ENCODE assay signal across 8 cellular contexts in genomic region chr17:81391964-81392908, GRCh38. TPM values are rescaled to one million over a fixed set of nuclear protein-coding genes. Genes with fewer than 3 reads are reported as not detected.
DNase-seq lines count a peak whose midpoint lies in the region; ATAC-seq, FAIRE-seq and TF ChIP-seq lines count a peak whose summit lies in the region.

No MANE protein-coding gene starts in this region.

- H4K20me1 ChIP-seq in Loucy (ENCODE audit: insufficient read depth, low read length, poor library complexity, severe bottlenecking), result peaks cover 29% of the 10 kb centered on the region

- CTCF ChIA-PET in A549 (lab: Yijun Ruan, JAX), result interaction anchor here (0.7 to 8.6 kb wide), 10 partner anchors 9 to 137 kb away, joined by 3 to 121 read pairs (median 6); no protein-coding TSS in a partner anchor

- peaks cover 92% of the 10 kb centered on the region for H3K79me2 ChIP-seq in Loucy (ENCODE audit: insufficient read depth, low read length)

- TF ChIP-seq EP300 in A549 (IDR thresholded peaks at IDR 0.05), result no peak

- H2AFZ ChIP-seq in Loucy (ENCODE audit: low read length), result no peak overlapping the region

- TF ChIP-seq POLR2A in A549 (IDR thresholded peaks at IDR 0.05; ENCODE audit: low read length), result no peak

- peaks cover 8% of the 10 kb centered on the region for H3K27me3 ChIP-seq in Loucy (ENCODE audit: insufficient read depth, low read length, poor library complexity, severe bottlenecking)
- peaks cover 47% of the 10 kb centered on the region for H3K27me3 ChIP-seq in ectodermal cell (ENCODE audit: control insufficient read depth, insufficient read depth, low read length, poor library complexity, severe bottlenecking)
- peaks cover 0 to 4% of the 10 kb centered on the region in 2 donors for H3K27me3 ChIP-seq in mucosa of rectum (ENCODE audit: control insufficient read depth in 2 of 2, insufficient read depth in 2 of 2, low read length in 2 of 2)

- H3K4me3 ChIP-seq in A549 (peak overlapping the region; percentile 69), Loucy (ENCODE audit: low read length, poor library complexity, severe bottlenecking) (peak overlapping the region; percentile 80), ectodermal cell (ENCODE audit: insufficient read depth, low read depth, low read length) (peak overlapping the region; percentile 80), mucosa of rectum (ENCODE audit: low read length in 2 of 2) (peak overlapping the region; percentile 69 to 75)

- H3F3A ChIP-seq in Loucy (ENCODE audit: low read depth), result peaks cover 5% of the 10 kb centered on the region

- peak overlapping the region; percentile 90 to 95; a peak in 5 of 6 replicates for H3K27ac ChIP-seq in A549
- H3K27ac ChIP-seq in ectodermal cell (ENCODE audit: insufficient read depth, low read depth, low read length, poor library complexity, severe bottlenecking), result no peak overlapping the region
- peak overlapping the region; percentile 82 to 84 for H3K27ac ChIP-seq in mucosa of rectum (ENCODE audit: low read depth in 2 of 2, low read length in 2 of 2)

- H3K36me3 ChIP-seq in Loucy (ENCODE audit: insufficient read depth, low read length) (no peaks in the 10 kb centered on the region), ectodermal cell (ENCODE audit: control insufficient read depth, insufficient read depth, low read length) (peaks cover 4% of the 10 kb centered on the region), mucosa of rectum (ENCODE audit: control insufficient read depth in 2 of 2, insufficient read depth in 2 of 2, low read length in 2 of 2) (no peaks in the 10 kb centered on the region)

- 88% methylated on average over 33 of the region's 33 CpGs for WGBS in A549 (ENCODE audit: missing lambda C conversion rate)
- WGBS in ectodermal cell, 2 experiments, result 34 to 39% methylated on average over 33 of the region's 33 CpGs

- POLR2A ChIA-PET in A549 (lab: Yijun Ruan, JAX), result interaction anchor here (0.7 to 1.0 kb wide), 2 partner anchors 27 to 121 kb away, joined by 3 to 6 read pairs; no protein-coding TSS in a partner anchor

- no peak for FAIRE-seq in A549 (lab: Jason Lieb, UNC)

- no peaks in the 10 kb centered on the region for H3K9me3 ChIP-seq in A549
- H3K9me3 ChIP-seq in Loucy (ENCODE audit: insufficient read depth, low read depth, low read length), result no peaks in the 10 kb centered on the region
- H3K9me3 ChIP-seq in ectodermal cell (ENCODE audit: control insufficient read depth, low read length), result no peaks in the 10 kb centered on the region
- no peaks in the 10 kb centered on the region for H3K9me3 ChIP-seq in mucosa of rectum (ENCODE audit: control insufficient read depth in 2 of 2, low read length in 2 of 2)

- H3K9ac ChIP-seq in Loucy (ENCODE audit: low read depth, low read length, poor library complexity, severe bottlenecking), result peak overlapping the region; percentile 97
- H3K9ac ChIP-seq in mucosa of rectum (ENCODE audit: low read depth in 1 of 2, low read length in 2 of 2), result peak overlapping the region; percentile 58 to 90

- ATAC-seq in A549 (no peak), HG03135 (IDR thresholded peaks at IDR 0.05; ENCODE audit: unreplicated experiment) (no peak)

- peaks cover 34% of the 10 kb centered on the region for H3K4me1 ChIP-seq in A549
- H3K4me1 ChIP-seq in Loucy (ENCODE audit: insufficient read depth, low read length, poor library complexity, severe bottlenecking), result peaks cover 58% of the 10 kb centered on the region
- H3K4me1 ChIP-seq in ectodermal cell (ENCODE audit: control insufficient read depth, insufficient read depth, low read length), result peaks cover 59% of the 10 kb centered on the region
- H3K4me1 ChIP-seq in mucosa of rectum (ENCODE audit: control insufficient read depth in 2 of 2, insufficient read depth in 2 of 2, low read length in 2 of 2), result peaks cover 38 to 43% of the 10 kb centered on the region in 2 donors

- no peak for TF ChIP-seq RAD21 in A549 (conservative IDR thresholded peaks at IDR 0.05 in 1 of 2, IDR thresholded peaks at IDR 0.05 in 1 of 2)

- H3K4me2 ChIP-seq in A549, result peak overlapping the region; percentile 92
- H3K4me2 ChIP-seq in Loucy (ENCODE audit: low read depth, low read length, poor library complexity, severe bottlenecking), result peak overlapping the region; percentile 96

- no peaks in the 10 kb centered on the region for H3K9me2 ChIP-seq in Loucy (replicated peaks; ENCODE audit: low read depth, low read length)

- DNase-seq in A549 (ENCODE audit: low read depth in 1 of 2, low spot score in 1 of 2) (no peak), T-helper 9 cell (no peak), NCI-H2196 treated with DMSO at 0.1 percent for 48 hours (lab: John Stamatoyannopoulos, UW; ENCODE audit: unreplicated experiment) (no peak)
- DNase-seq in activated CD4-positive, CD25-positive, alpha-beta regulatory T cell treated with anti-CD3 and anti-CD28 coated beads, Interleukin-2, amount 50 U/mL, for 72 hours, result no peak

- no peak for TF ChIP-seq CTCF in A549 (IDR thresholded peaks at IDR 0.05)
- no peak for TF ChIP-seq CTCF in Loucy (conservative IDR thresholded peaks at IDR 0.05; ENCODE audit: low read length)

TF ChIP-seq in A549, 52 proteins besides CTCF, POLR2A, EP300 and RAD21:
- TF ChIP-seq, protein P1, sequence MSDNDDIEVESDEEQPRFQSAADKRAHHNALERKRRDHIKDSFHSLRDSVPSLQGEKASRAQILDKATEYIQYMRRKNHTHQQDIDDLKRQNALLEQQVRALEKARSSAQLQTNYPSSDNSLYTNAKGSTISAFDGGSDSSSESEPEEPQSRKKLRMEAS (IDR thresholded peaks at IDR 0.05), result no peak
- no peak for TF ChIP-seq REST (IDR thresholded peaks at IDR 0.05)
- TF ChIP-seq ESRRA (IDR thresholded peaks at IDR 0.05; ENCODE audit: borderline replicate concordance, low read length), result no peak
- no peak for TF ChIP-seq FOSB (CRISPR knock-in tag; IDR thresholded peaks at IDR 0.05)
- TF ChIP-seq JUN (IDR thresholded peaks at IDR 0.05), result no peak
- TF ChIP-seq, protein P2, sequence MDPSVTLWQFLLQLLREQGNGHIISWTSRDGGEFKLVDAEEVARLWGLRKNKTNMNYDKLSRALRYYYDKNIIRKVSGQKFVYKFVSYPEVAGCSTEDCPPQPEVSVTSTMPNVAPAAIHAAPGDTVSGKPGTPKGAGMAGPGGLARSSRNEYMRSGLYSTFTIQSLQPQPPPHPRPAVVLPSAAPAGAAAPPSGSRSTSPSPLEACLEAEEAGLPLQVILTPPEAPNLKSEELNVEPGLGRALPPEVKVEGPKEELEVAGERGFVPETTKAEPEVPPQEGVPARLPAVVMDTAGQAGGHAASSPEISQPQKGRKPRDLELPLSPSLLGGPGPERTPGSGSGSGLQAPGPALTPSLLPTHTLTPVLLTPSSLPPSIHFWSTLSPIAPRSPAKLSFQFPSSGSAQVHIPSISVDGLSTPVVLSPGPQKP (IDR thresholded peaks at IDR 0.05; ENCODE audit: low read depth, low read length), result no peak
- no peak for TF ChIP-seq SMC3 (IDR thresholded peaks at IDR 0.05)
- no peak for TF ChIP-seq FOXS1 (CRISPR knock-in tag; IDR thresholded peaks at IDR 0.05)
- no peak for TF ChIP-seq MYC (IDR thresholded peaks at IDR 0.05; ENCODE audit: borderline replicate concordance, low read length)
- no peak for TF ChIP-seq ZSCAN20 (CRISPR knock-in tag; IDR thresholded peaks at IDR 0.05)
- no peak for TF ChIP-seq RARB (CRISPR knock-in tag; IDR thresholded peaks at IDR 0.05)
- TF ChIP-seq TP53 (CRISPR knock-in tag; IDR thresholded peaks at IDR 0.05), result no peak
- no peak for TF ChIP-seq KDM1A (IDR thresholded peaks at IDR 0.05; ENCODE audit: low read depth)
- TF ChIP-seq ZNF302 (CRISPR knock-in tag; IDR thresholded peaks at IDR 0.05), result no peak
- TF ChIP-seq RCOR1 (IDR thresholded peaks at IDR 0.05; ENCODE audit: low read depth, low read length), result no peak
- no peak for TF ChIP-seq HEYL (CRISPR knock-in tag; IDR thresholded peaks at IDR 0.05)
TF ChIP-seq in A549: peak in this region for 0.

RNA-seq across cellular contexts. Expression of gene BAHCC1, which starts 3.0 kb away (rescaled TPM):
- 2.1 and 2.6 TPM in 2 replicates for polyA plus RNA-seq in A549 (2011; rRNA removed)
- 7.4 and 8.4 TPM in 2 replicates for polyA plus RNA-seq in A549 (2012; cell fraction: cytosol; rRNA removed)
- polyA plus RNA-seq in A549 (2012; cell fraction: nucleus; rRNA removed), result 27.4 and 38.1 TPM in 2 replicates
- polyA plus RNA-seq in A549 (2017; fragmentation: RNase III; extraction: RNeasy Plus Mini Kit Qiagen cat#74134 plus additional on column Dnase treatment), result 5.2 to 5.9 TPM (median 5.8 TPM) in 3 replicates
- polyA minus RNA-seq in A549 (2011; rRNA and poly(A)+ RNA removed), result 2.6 and 3.5 TPM in 2 replicates
- polyA plus RNA-seq in ectodermal cell (2013, experiment 1 of 4), result 26.9 TPM
- polyA plus RNA-seq in ectodermal cell (2013, experiment 2 of 4), result 37.1 TPM
- polyA plus RNA-seq in ectodermal cell (2013, experiment 3 of 4), result 32.4 TPM
- polyA plus RNA-seq in ectodermal cell (2013, experiment 4 of 4), result 38.6 TPM
